Comparison of ENCODE assay signal across 12 cellular contexts in genomic region chr22:44335903-44336803, GRCh38. TPM values are rescaled to one million over a fixed set of nuclear protein-coding genes. Genes with fewer than 3 reads are reported as not detected.
A peak's percentile ranks its signal among the peaks of the same experiment; 100 is the strongest.
DNase-seq lines count a peak whose midpoint lies in the region; TF ChIP-seq lines count a peak whose summit lies in the region.
"Had no signal": no experiment of that assay in that cellular context is flagged by ENCODE, and none has a peak within 500 bp of the region (broad histone marks: within the 10 kb centered on the region; RNA-seq: fewer than 3 reads in every experiment).

No MANE protein-coding gene starts in this region.

- H3K4me3 ChIP-seq in GM12865 (ENCODE audit: low read depth, low read length) = no peak overlapping the region
- H3K4me3 ChIP-seq: cardiac muscle cell had no signal

- DNase-seq in DMS153 (lab: John Stamatoyannopoulos, UW) (peak; percentile 53), GM12865 (ENCODE audit: low read depth) (peak; percentile 7), RPMI8226 (peak; percentile 67), kidney tubule cell (ENCODE audit: low spot score) (peak; percentile 6), H4 (ENCODE audit: low spot score) (no peak), NCI-H510A treated with DMSO at 0.1 percent for 48 hours (lab: John Stamatoyannopoulos, UW) (no peak)
- no peak for DNase-seq in stimulated activated naive CD4-positive, alpha-beta T cell treated with Interleukin-2 at 50 U/mL for 16 hours (lab: John Stamatoyannopoulos, UW)
- DNase-seq: CD8-positive, alpha-beta T cell; NCI-H2081 treated with DMSO at 0.1 percent for 48 hours; posterior cingulate gyrus; Right ventricle myocardium superior had no signal

- no peak for TF ChIP-seq CTCF in GM12865 (IDR thresholded peaks at IDR 0.05; ENCODE audit: insufficient read depth, low read depth, low read length, missing control alignments)

RNA-seq across cellular contexts. Expression of gene SHISAL1, which starts 23.4 kb away (rescaled TPM):
- 7.0 and 8.2 TPM in 2 replicates for total RNA-seq in H4 (2014; rRNA removed; shearing (Covaris generic))
- total RNA-seq: CD8-positive, alpha-beta T cell had no signal

Comparison
In these comparisons a context has a peak if more than half of its experiments do, and no peak if none do; other contexts are left out.
1. DNase-seq: peak in DMS153 (single experiment), GM12865 (single experiment), RPMI8226 (single experiment) and kidney tubule cell (single experiment); none in H4 (single experiment), stimulated activated naive CD4-positive, alpha-beta T cell treated with Interleukin-2 at 50 U/mL for 16 hours (single experiment) and NCI-H510A treated with DMSO at 0.1 percent for 48 hours (single experiment).